In genomic region chr15:93543093-93543492, GRCh38 we compare ENCODE assay signal across 27 cellular contexts.
"Had no signal": no experiment of that assay in that cellular context is flagged by ENCODE, and none has a peak within 500 bp of the region (broad histone marks: within the 10 kb centered on the region; RNA-seq: fewer than 3 reads in every experiment).

No MANE protein-coding gene starts in this region.

- H3K9me3 ChIP-seq: testis, thyroid gland, transverse colon, upper lobe of right lung, vagina had no signal

- H3K4me1 ChIP-seq: stomach, suprapubic skin, testis, thyroid gland, tibial artery, tibial nerve, transverse colon, upper lobe of left lung, upper lobe of right lung, uterus, vagina had no signal

- H3K4me3 ChIP-seq: stomach, suprapubic skin, testis, thoracic aorta, thyroid gland, tibial artery, tibial nerve, transverse colon, upper lobe of left lung, upper lobe of right lung, uterus, vagina had no signal

- ATAC-seq: stimulated activated effector memory CD8-positive, alpha-beta T cell treated with anti-CD3 and anti-CD28 coated beads, Interleukin-12 subunit alpha, Interleukin-12 subunit beta, amount 100 ng/mL, for 72 hours; stimulated activated memory B cell treated with anti-CD40 and anti-IgM and Interleukin-4, amounts not matched to agents 10 μg/mL and 1 μg/mL and 100 μg/mL, for 72 hours; stimulated activated naive B cell treated with anti-CD40 and anti-IgM and Interleukin-4, amounts not matched to agents 10 μg/mL and 1 μg/mL and 100 μg/mL, for 72 hours; stimulated activated naive CD8-positive, alpha-beta T cell treated with anti-CD3 and anti-CD28 coated beads, Interleukin-15, amount 100 ng/mL, for 72 hours; stimulated activated naive CD8-positive, alpha-beta T cell treated with anti-CD3 and anti-CD28 coated beads, Interleukin-15, Interleukin-2, amounts not matched to agents 100 U/mL and 50 U/mL, for 24 hours; upper lobe of right lung had no signal

- H3K36me3 ChIP-seq: stomach, suprapubic skin, thoracic aorta, thyroid gland, tibial artery, tibial nerve, transverse colon, upper lobe of left lung, upper lobe of right lung, uterus, vagina had no signal

- H3K27ac ChIP-seq: stomach, suprapubic skin, testis, thoracic aorta, thyroid gland, tibial artery, tibial nerve, transverse colon, upper lobe of left lung, upper lobe of right lung, uterus, vagina had no signal

- DNase-seq: stimulated activated CD4-positive, alpha-beta T cell treated with anti-CD3 and anti-CD28 coated beads, Interleukin-2, amount 100 ng/mL, for 48 hours; stimulated activated CD4-positive, alpha-beta T cell treated with anti-CD3 and anti-CD28 coated beads, Interleukin-4, amount 100 ng/mL, for 1 hour; stimulated activated CD4-positive, alpha-beta T cell treated with anti-CD3 and anti-CD28 coated beads, Interleukin-4, amount 100 ng/mL, for 24 hours; stimulated activated CD4-positive, alpha-beta T cell treated with anti-CD3 and anti-CD28 coated beads, Interleukin-4, amount 100 ng/mL, for 4 hours; stimulated activated CD8-positive, alpha-beta memory T cell treated with anti-CD3 and anti-CD28 coated beads, Interleukin-4, amount 100 ng/mL, for 48 hours; stimulated activated naive B cell treated with anti-CD40 and anti-IgM and Interleukin-4, amounts not matched to agents 10 μg/mL and 1 μg/mL and 100 μg/mL, for 72 hours; stimulated activated naive CD4-positive, alpha-beta T cell; stimulated activated naive CD4-positive, alpha-beta T cell treated with Interleukin-2 at 50 U/mL for 16 hours; stimulated activated naive CD8-positive, alpha-beta T cell treated with anti-CD3 and anti-CD28 coated beads, Interleukin-15, amount 100 ng/mL, for 72 hours; stimulated activated naive CD8-positive, alpha-beta T cell treated with anti-CD3 and anti-CD28 coated beads, Interleukin-15, Interleukin-2, amounts not matched to agents 100 U/mL and 50 U/mL, for 24 hours; stomach; substantia nigra; testis; thyroid gland; tibial artery; transverse colon; trophoblast cell; upper lobe of left lung; upper lobe of right lung; uterus had no signal

- FAIRE-seq: urothelium cell line had no signal

- H3K27me3 ChIP-seq: stomach, suprapubic skin, testis, thyroid gland, tibial artery, tibial nerve, transverse colon, upper lobe of left lung, upper lobe of right lung, uterus, vagina had no signal
